In genomic region chr2:162073776-162074578, GRCh38 we compare ENCODE assay signal across 9 cellular contexts. TPM values are rescaled to one million over a fixed set of nuclear protein-coding genes. Genes with fewer than 3 reads are reported as not detected.
DNase-seq lines count a peak whose midpoint lies in the region; ATAC-seq, FAIRE-seq and TF ChIP-seq lines count a peak whose summit lies in the region.
"Had no signal": no experiment of that assay in that cellular context is flagged by ENCODE, and none has a peak within 500 bp of the region (broad histone marks: within the 10 kb centered on the region; RNA-seq: fewer than 3 reads in every experiment).

Gene DPP4, minus strand, starts transcription at chr2:162074215. Its CDS starts 234 bp downstream, at chr2:162073981.

- H3K18ac ChIP-seq in neuronal stem cell (ENCODE audit: low read length): peak within 1 kb of the TSS; percentile 69

- peaks cover 0 to 12% of the 10 kb centered on the region in 2 donors for H3K9me3 ChIP-seq in neuronal stem cell (replicated peaks in 1 of 2; ENCODE audit: control insufficient read depth in 2 of 2, insufficient read depth in 1 of 2, low read depth in 1 of 2, low read length in 2 of 2)
- H3K9me3 ChIP-seq in upper lobe of left lung: peaks cover under 1 to 7% (median 5%) of the 10 kb centered on the region in 4 donors

- no peak within 1 kb of the TSS for H2BK5ac ChIP-seq in neuronal stem cell (ENCODE audit: low read length)

- peak within 1 kb of the TSS; percentile 29 for H2BK120ac ChIP-seq in neuronal stem cell (ENCODE audit: low read depth, low read length)

- peak within 1 kb of the TSS; percentile 88 for H3K27ac Mint-ChIP-seq in activated CD8-positive, alpha-beta memory T cell treated with anti-CD3 and anti-CD28 coated beads, Interleukin-2, amount 10 ng/mL, durations not matched to agents 7 days and 5 days

- FAIRE-seq in GM12892 (lab: Jason Lieb, UNC): no peak
- FAIRE-seq: islet of Langerhans had no signal

- H3K27ac ChIP-seq in neuronal stem cell (replicated peaks; ENCODE audit: low read length) (no peak within 1 kb of the TSS), upper lobe of left lung (peak within 1 kb of the TSS in 3 of 4 donors; percentile 39 to 85 (median 71))

- H3K9me3 Mint-ChIP-seq in activated CD8-positive, alpha-beta memory T cell treated with anti-CD3 and anti-CD28 coated beads, Interleukin-2, amount 10 ng/mL, durations not matched to agents 7 days and 5 days (ENCODE audit: low read depth): peaks cover 17% of the 10 kb centered on the region

- H3K27me3 ChIP-seq in neuronal stem cell (ENCODE audit: control insufficient read depth in 3 of 3, insufficient read depth in 3 of 3, low read depth in 1 of 3, low read length in 3 of 3) (peaks cover 3 to 40% (median 9%) of the 10 kb centered on the region in 3 experiments), upper lobe of left lung (peaks cover 0 to 7% (median 0%) of the 10 kb centered on the region in 4 donors)

- TF ChIP-seq CTCF in LNCaP clone FGC (IDR thresholded peaks at IDR 0.05; ENCODE audit: control insufficient read depth, extremely low read depth, insufficient read depth) (no peak), upper lobe of left lung (IDR thresholded peaks at IDR 0.05) (peak in 1 of 6 experiments; percentile 17)

- TF ChIP-seq EP300 in upper lobe of left lung (IDR thresholded peaks at IDR 0.05): no peak

- H3K36me3 Mint-ChIP-seq in activated CD8-positive, alpha-beta memory T cell treated with anti-CD3 and anti-CD28 coated beads, Interleukin-2, amount 10 ng/mL, durations not matched to agents 7 days and 5 days: peaks cover 71% of the 10 kb centered on the region

- CTCF ChIA-PET in activated CD8-positive, alpha-beta memory T cell treated with anti-CD3 and anti-CD28 coated beads, Interleukin-2, amount 10 ng/mL, durations not matched to agents 7 days and 5 days (lab: Charles Lee): interaction anchor here (0.6 to 3.4 kb wide), 12 partner anchors 9 to 834 kb away, joined by 3 to 38 read pairs (median 4); no protein-coding TSS in a partner anchor

- H2AFZ ChIP-seq in neuronal stem cell (ENCODE audit: low read length): peak within 1 kb of the TSS; percentile 92

- H2BK15ac ChIP-seq in neuronal stem cell (ENCODE audit: low read length): no peak within 1 kb of the TSS

- H3K14ac ChIP-seq in neuronal stem cell (ENCODE audit: low read length): no peak within 1 kb of the TSS

- no CpG with 5 or more reads among the region's 76 CpGs for WGBS in neuronal stem cell (ENCODE audit: extremely low coverage in 2 of 2, insufficient read length in 2 of 2, insufficient replicate concordance in 1 of 2), 2 donors
- 2 to 9% methylated on average over 6 to 50 of the region's 76 CpGs for WGBS in upper lobe of left lung, 2 donors

- H3K4ac ChIP-seq in neuronal stem cell (ENCODE audit: low read length): no peak within 1 kb of the TSS

- peak within 1 kb of the TSS; percentile 95 for H3K4me3 Mint-ChIP-seq in activated CD8-positive, alpha-beta memory T cell treated with anti-CD3 and anti-CD28 coated beads, Interleukin-2, amount 10 ng/mL, durations not matched to agents 7 days and 5 days

- peaks cover 45% of the 10 kb centered on the region for H3K4me1 Mint-ChIP-seq in activated CD8-positive, alpha-beta memory T cell treated with anti-CD3 and anti-CD28 coated beads, Interleukin-2, amount 10 ng/mL, durations not matched to agents 7 days and 5 days

- H2AK5ac ChIP-seq in neuronal stem cell (ENCODE audit: low read depth, low read length): peak within 1 kb of the TSS; percentile 68

- H4K8ac ChIP-seq in neuronal stem cell (ENCODE audit: low read depth, low read length): no peak within 1 kb of the TSS

- peaks cover 5 to 18% of the 10 kb centered on the region in 2 donors for H3K4me1 ChIP-seq in neuronal stem cell (ENCODE audit: control insufficient read depth in 2 of 2, insufficient read depth in 1 of 2, low read depth in 1 of 2, low read length in 2 of 2)
- H3K4me1 ChIP-seq in upper lobe of left lung: peaks cover 14 to 41% (median 20%) of the 10 kb centered on the region in 4 donors

- H3K4me3 ChIP-seq in LNCaP clone FGC (ENCODE audit: low read depth, low read length) (peak within 1 kb of the TSS; percentile 42), neuronal stem cell (ENCODE audit: low read length in 2 of 2) (peak within 1 kb of the TSS; percentile 35 to 86), upper lobe of left lung (peak within 1 kb of the TSS; percentile 47 to 60 (median 56))

- H3K23ac ChIP-seq in neuronal stem cell (ENCODE audit: low read depth, low read length, poor library complexity): no peak within 1 kb of the TSS

- no peaks in the 10 kb centered on the region for H3K79me1 ChIP-seq in neuronal stem cell (ENCODE audit: low read depth, low read length)

- H3K36me3 ChIP-seq in neuronal stem cell (replicated peaks in 1 of 2; ENCODE audit: control insufficient read depth in 2 of 2, insufficient read depth in 2 of 2, low read length in 2 of 2) (no peaks in the 10 kb centered on the region), upper lobe of left lung (no peaks in the 10 kb centered on the region)

- peak; percentile 94 for ATAC-seq in GM21825 (IDR thresholded peaks at IDR 0.05; ENCODE audit: unreplicated experiment)
- peak; percentile 84 for ATAC-seq in activated CD8-positive, alpha-beta memory T cell treated with anti-CD3 and anti-CD28 coated beads, Interleukin-2, amount 10 ng/mL, durations not matched to agents 7 days and 5 days
- ATAC-seq in upper lobe of left lung (ENCODE audit: low FRiP score in 2 of 2): peak; percentile 72 to 80

- TF ChIP-seq POLR2A in GM12892 (IDR thresholded peaks at IDR 0.05; ENCODE audit: low read depth, low read length) (no peak), upper lobe of left lung (IDR thresholded peaks at IDR 0.05) (peak in 1 of 4 donors; percentile 63)

- peak; percentile 60 for DNase-seq in GM12892 (ENCODE audit: insufficient read length)
- no peak for DNase-seq in LNCaP clone FGC (ENCODE audit: low read depth)
- DNase-seq in activated CD8-positive, alpha-beta memory T cell treated with anti-CD3 and anti-CD28 coated beads, Interleukin-2, amount 10 ng/mL, durations not matched to agents 7 days and 5 days: peak; percentile 69
- DNase-seq in fibroblast of gingiva (ENCODE audit: low read depth): peak; percentile 23
- DNase-seq in neuronal stem cell (ENCODE audit: low spot score): peak; percentile 54
- peak; percentile 36 to 89 for DNase-seq in upper lobe of left lung
- no peak for DNase-seq in NCI-H2171 (lab: John Stamatoyannopoulos, UW)

- H2BK12ac ChIP-seq in neuronal stem cell (ENCODE audit: low read length): no peak within 1 kb of the TSS

- H4K91ac ChIP-seq in neuronal stem cell (ENCODE audit: low read depth, low read length, poor library complexity): no peak within 1 kb of the TSS

- H3K27me3 Mint-ChIP-seq in activated CD8-positive, alpha-beta memory T cell treated with anti-CD3 and anti-CD28 coated beads, Interleukin-2, amount 10 ng/mL, durations not matched to agents 7 days and 5 days: no peaks in the 10 kb centered on the region

- no peak within 1 kb of the TSS for H3K9ac ChIP-seq in neuronal stem cell (ENCODE audit: low read depth, low read length, poor library complexity)

- peak within 1 kb of the TSS; percentile 90 for H3K4me2 ChIP-seq in neuronal stem cell (ENCODE audit: insufficient read depth, low read length, poor library complexity, severe bottlenecking)

RNA-seq across cellular contexts. Expression of gene DPP4, which starts in this region (rescaled TPM):
- polyA plus RNA-seq in GM12892 (2012; ENCODE audit: missing spikeins): 0.19 TPM
- total RNA-seq in activated CD8-positive, alpha-beta memory T cell treated with anti-CD3 and anti-CD28 coated beads, Interleukin-2, amount 10 ng/mL, durations not matched to agents 7 days and 5 days: 100 to 1,000 TPM; 106 to 115 TPM
- 0.49 TPM for polyA plus RNA-seq in neuronal stem cell (2013, experiment 1 of 2)
- 0.46 TPM for polyA plus RNA-seq in neuronal stem cell (2013, experiment 2 of 2)
- total RNA-seq in upper lobe of left lung: 10 to 100 TPM; 16.4 to 77.3 (median 27.5) TPM

Comparison
In these comparisons a context has a peak if more than half of its experiments do, and no peak if none do; other contexts are left out.
1. DNase-seq: peak in GM12892 (single experiment), activated CD8-positive, alpha-beta memory T cell treated with anti-CD3 and anti-CD28 coated beads, Interleukin-2, amount 10 ng/mL, durations not matched to agents 7 days and 5 days (single experiment), fibroblast of gingiva (single experiment), neuronal stem cell (single experiment) and upper lobe of left lung (2 of 2); none in LNCaP clone FGC (single experiment) and NCI-H2171 (single experiment).
2. Peak in every context shown above with its lines, with median percentiles within 50 percentile points of each other: ATAC-seq and H3K4me3 ChIP-seq.